Comparison of ENCODE assay signal across 12 cellular contexts in genomic region chr1:23908453-23909341, GRCh38. TPM values are rescaled to one million over a fixed set of nuclear protein-coding genes. Genes with fewer than 3 reads are reported as not detected.
A peak's percentile ranks its signal among the peaks of the same experiment; 100 is the strongest.
DNase-seq lines count a peak whose midpoint lies in the region.
"Had no signal": no experiment of that assay in that cellular context is flagged by ENCODE, and none has a peak within 500 bp of the region (broad histone marks: within the 10 kb centered on the region; RNA-seq: fewer than 3 reads in every experiment).

No MANE protein-coding gene starts in this region.

- DNase-seq in activated CD8-positive, alpha-beta memory T cell treated with anti-CD3 and anti-CD28 coated beads for 24 hours: peak; percentile 66
- DNase-seq in activated CD8-positive, alpha-beta memory T cell treated with anti-CD3 and anti-CD28 coated beads, Interleukin-2, amount 50 U/mL, for 48 hours: no peak
- DNase-seq in Kasumi-1 (lab: John Stamatoyannopoulos, UW): peak; percentile 59 to 70
- peak; percentile 12 for DNase-seq in activated T-helper 1 cell treated with anti-CD3 and anti-CD28 coated beads, Interleukin-12 subunit alpha, Interleukin-12 subunit beta, Interleukin-2, Interleukin-4 antibody, amounts not matched to agents 30 ng/mL and 10 ng/mL and 1 ng/mL, durations not matched to agents 14 hours and 24 hours and 36 hours (ENCODE audit: low spot score)
- DNase-seq in MG63: no peak
- no peak for DNase-seq in AG08395 (ENCODE audit: low spot score)
- no peak for DNase-seq in kidney tubule cell (ENCODE audit: low spot score)
- DNase-seq: NCI-H2081, pancreas, substantia nigra had no signal

- H3K4me3 ChIP-seq in MG63: no peak overlapping the region
- H3K4me3 ChIP-seq: pancreas had no signal

- no peaks in the 10 kb centered on the region for H3K27me3 ChIP-seq in MG63

- H3K27ac Mint-ChIP-seq in activated T-helper 1 cell treated with anti-CD3 and anti-CD28 coated beads, Interleukin-12 subunit alpha, Interleukin-12 subunit beta, Interleukin-2, Interleukin-4 antibody, amounts not matched to agents 30 ng/mL and 10 ng/mL and 1 ng/mL, durations not matched to agents 14 hours and 24 hours and 36 hours: no peak overlapping the region
- peak overlapping the region; percentile 76 for H3K27ac Mint-ChIP-seq in stimulated activated naive CD8-positive, alpha-beta T cell treated with anti-CD3 and anti-CD28 coated beads, Interleukin-15, Interleukin-2, amounts not matched to agents 100 ng/mL and 50 ng/mL, for 24 hours

- intact Hi-C loops in activated T-helper 1 cell treated with anti-CD3 and anti-CD28 coated beads, Interleukin-12 subunit alpha, Interleukin-12 subunit beta, Interleukin-2, Interleukin-4 antibody, amounts not matched to agents 30 ng/mL and 10 ng/mL and 1 ng/mL, durations not matched to agents 14 hours and 24 hours and 36 hours (cut with micrococcal nuclease): no loop called here

- H3K27me3 Mint-ChIP-seq in activated T-helper 1 cell treated with anti-CD3 and anti-CD28 coated beads, Interleukin-12 subunit alpha, Interleukin-12 subunit beta, Interleukin-2, Interleukin-4 antibody, amounts not matched to agents 30 ng/mL and 10 ng/mL and 1 ng/mL, durations not matched to agents 14 hours and 24 hours and 36 hours (ENCODE audit: insufficient read depth): peaks cover 23% of the 10 kb centered on the region
- no peaks in the 10 kb centered on the region for H3K27me3 Mint-ChIP-seq in stimulated activated naive CD8-positive, alpha-beta T cell treated with anti-CD3 and anti-CD28 coated beads, Interleukin-15, Interleukin-2, amounts not matched to agents 100 ng/mL and 50 ng/mL, for 24 hours

- no peaks in the 10 kb centered on the region for H3K9me3 Mint-ChIP-seq in activated T-helper 1 cell treated with anti-CD3 and anti-CD28 coated beads, Interleukin-12 subunit alpha, Interleukin-12 subunit beta, Interleukin-2, Interleukin-4 antibody, amounts not matched to agents 30 ng/mL and 10 ng/mL and 1 ng/mL, durations not matched to agents 14 hours and 24 hours and 36 hours
- H3K9me3 Mint-ChIP-seq in stimulated activated naive CD8-positive, alpha-beta T cell treated with anti-CD3 and anti-CD28 coated beads, Interleukin-15, Interleukin-2, amounts not matched to agents 100 ng/mL and 50 ng/mL, for 24 hours: no peaks in the 10 kb centered on the region

- H3K4me1 Mint-ChIP-seq in activated T-helper 1 cell treated with anti-CD3 and anti-CD28 coated beads, Interleukin-12 subunit alpha, Interleukin-12 subunit beta, Interleukin-2, Interleukin-4 antibody, amounts not matched to agents 30 ng/mL and 10 ng/mL and 1 ng/mL, durations not matched to agents 14 hours and 24 hours and 36 hours (ENCODE audit: low read depth): peaks cover 58% of the 10 kb centered on the region
- H3K4me1 Mint-ChIP-seq in stimulated activated naive CD8-positive, alpha-beta T cell treated with anti-CD3 and anti-CD28 coated beads, Interleukin-15, Interleukin-2, amounts not matched to agents 100 ng/mL and 50 ng/mL, for 24 hours (ENCODE audit: low read depth): peaks cover 83% of the 10 kb centered on the region

- H3K36me3 Mint-ChIP-seq in activated T-helper 1 cell treated with anti-CD3 and anti-CD28 coated beads, Interleukin-12 subunit alpha, Interleukin-12 subunit beta, Interleukin-2, Interleukin-4 antibody, amounts not matched to agents 30 ng/mL and 10 ng/mL and 1 ng/mL, durations not matched to agents 14 hours and 24 hours and 36 hours (ENCODE audit: low read depth): no peaks in the 10 kb centered on the region
- peaks cover 3% of the 10 kb centered on the region for H3K36me3 Mint-ChIP-seq in stimulated activated naive CD8-positive, alpha-beta T cell treated with anti-CD3 and anti-CD28 coated beads, Interleukin-15, Interleukin-2, amounts not matched to agents 100 ng/mL and 50 ng/mL, for 24 hours (ENCODE audit: low read depth)

- H3K36me3 ChIP-seq in MG63: no peaks in the 10 kb centered on the region
- H3K36me3 ChIP-seq: pancreas had no signal

- H3K9me3 ChIP-seq in MG63: no peaks in the 10 kb centered on the region
- H3K9me3 ChIP-seq: pancreas had no signal

- no peak overlapping the region for H3K4me3 Mint-ChIP-seq in activated T-helper 1 cell treated with anti-CD3 and anti-CD28 coated beads, Interleukin-12 subunit alpha, Interleukin-12 subunit beta, Interleukin-2, Interleukin-4 antibody, amounts not matched to agents 30 ng/mL and 10 ng/mL and 1 ng/mL, durations not matched to agents 14 hours and 24 hours and 36 hours
- H3K4me3 Mint-ChIP-seq in stimulated activated naive CD8-positive, alpha-beta T cell treated with anti-CD3 and anti-CD28 coated beads, Interleukin-15, Interleukin-2, amounts not matched to agents 100 ng/mL and 50 ng/mL, for 24 hours: peak overlapping the region; percentile 49

RNA-seq across cellular contexts. Expression of gene CNR2, which starts 4.5 kb away (rescaled TPM):
- total RNA-seq in activated T-helper 1 cell treated with anti-CD3 and anti-CD28 coated beads, Interleukin-12 subunit alpha, Interleukin-12 subunit beta, Interleukin-2, Interleukin-4 antibody, amounts not matched to agents 30 ng/mL and 10 ng/mL and 1 ng/mL, durations not matched to agents 14 hours and 24 hours and 36 hours: not detected in 2 replicates
- not detected in 2 replicates for total RNA-seq in MG63 (2014; rRNA removed; shearing (Covaris generic); ENCODE audit: low replicate concordance)
- total RNA-seq: H4, pancreas had no signal

RNA-seq across cellular contexts. Expression of gene FUCA1, which starts 40.6 kb away (rescaled TPM):
- 3.5 TPM in 2 replicates for total RNA-seq in activated T-helper 1 cell treated with anti-CD3 and anti-CD28 coated beads, Interleukin-12 subunit alpha, Interleukin-12 subunit beta, Interleukin-2, Interleukin-4 antibody, amounts not matched to agents 30 ng/mL and 10 ng/mL and 1 ng/mL, durations not matched to agents 14 hours and 24 hours and 36 hours
- 9.5 and 9.8 TPM in 2 replicates for total RNA-seq in MG63 (2014; rRNA removed; shearing (Covaris generic); ENCODE audit: low replicate concordance)

RNA-seq across cellular contexts. Expression of gene PNRC2, which starts 50.9 kb away (rescaled TPM):
- 112 and 134 TPM in 2 replicates for total RNA-seq in activated T-helper 1 cell treated with anti-CD3 and anti-CD28 coated beads, Interleukin-12 subunit alpha, Interleukin-12 subunit beta, Interleukin-2, Interleukin-4 antibody, amounts not matched to agents 30 ng/mL and 10 ng/mL and 1 ng/mL, durations not matched to agents 14 hours and 24 hours and 36 hours
- 36.5 and 47.0 TPM in 2 replicates for total RNA-seq in MG63 (2014; rRNA removed; shearing (Covaris generic); ENCODE audit: low replicate concordance)

Comparison
In these comparisons a context has a peak if more than half of its experiments do, and no peak if none do; other contexts are left out.
1. DNase-seq: peak in activated CD8-positive, alpha-beta memory T cell treated with anti-CD3 and anti-CD28 coated beads for 24 hours (single experiment), Kasumi-1 (2 of 2) and activated T-helper 1 cell treated with anti-CD3 and anti-CD28 coated beads, Interleukin-12 subunit alpha, Interleukin-12 subunit beta, Interleukin-2, Interleukin-4 antibody, amounts not matched to agents 30 ng/mL and 10 ng/mL and 1 ng/mL, durations not matched to agents 14 hours and 24 hours and 36 hours (single experiment); none in activated CD8-positive, alpha-beta memory T cell treated with anti-CD3 and anti-CD28 coated beads, Interleukin-2, amount 50 U/mL, for 48 hours (single experiment), MG63 (single experiment), AG08395 (single experiment) and kidney tubule cell (single experiment).